Comparison of ENCODE assay signal across 8 cellular contexts in genomic region chr19:40614595-40615411, GRCh38. TPM values are rescaled to one million over a fixed set of nuclear protein-coding genes. Genes with fewer than 3 reads are reported as not detected.
DNase-seq lines count a peak whose midpoint lies in the region; FAIRE-seq and TF ChIP-seq lines count a peak whose summit lies in the region.

No MANE protein-coding gene starts in this region.

- FAIRE-seq in bronchial epithelial cell (lab: Jason Lieb, UNC) = no peak

- peaks cover 14 to 29% (median 23%) of the 10 kb centered on the region in 3 donors for H3K27me3 Mint-ChIP-seq in CD14-positive monocyte (ENCODE audit: low read depth in 3 of 3)

- no peaks in the 10 kb centered on the region for H3K9me3 ChIP-seq in MG63

- DNase-seq in CD14-positive monocyte (ENCODE audit: low spot score) (peak; percentile 64), MG63 (peak; percentile 98), bronchial epithelial cell (ENCODE audit: low read depth) (peak; percentile 98), kidney epithelial cell (ENCODE audit: low read depth) (no peak), cerebellum (ENCODE audit: low spot score) (no peak), NCI-H1092 (lab: John Stamatoyannopoulos, UW) (no peak)
- peak; percentile 99 for DNase-seq in stimulated activated CD4-positive, alpha-beta T cell treated with anti-CD3 and anti-CD28 coated beads, Interleukin-4, amount 100 ng/mL, for 24 hours

- H3K27me3 ChIP-seq in MG63 (no peaks in the 10 kb centered on the region), bronchial epithelial cell (ENCODE audit: control insufficient read depth, insufficient read depth, low read length) (no peaks in the 10 kb centered on the region), kidney epithelial cell (ENCODE audit: control insufficient read depth, insufficient read depth, low read length) (no peaks in the 10 kb centered on the region)

- peak overlapping the region; percentile 62 to 92 (median 75) for H3K27ac Mint-ChIP-seq in CD14-positive monocyte

- H3K36me3 ChIP-seq in MG63 (peaks cover 64% of the 10 kb centered on the region), bronchial epithelial cell (ENCODE audit: control insufficient read depth, insufficient read depth, low read length) (peaks cover 15% of the 10 kb centered on the region), kidney epithelial cell (ENCODE audit: control insufficient read depth, insufficient read depth, low read length) (no peaks in the 10 kb centered on the region)

- peaks cover 42% of the 10 kb centered on the region for H3K4me1 Mint-ChIP-seq in CD14-positive monocyte

- peak overlapping the region; percentile 54 for H3K4me3 ChIP-seq in MG63
- peak overlapping the region; percentile 82 for H3K4me3 ChIP-seq in WI38 (ENCODE audit: low read depth, low read length)
- peak overlapping the region; percentile 75 for H3K4me3 ChIP-seq in bronchial epithelial cell (ENCODE audit: low read depth, low read length)
- H3K4me3 ChIP-seq in kidney epithelial cell (ENCODE audit: low read depth, low read length) = peak overlapping the region; percentile 46

- intact Hi-C loops in CD14-positive monocyte (cut with micrococcal nuclease) = no loop called here

- H3K4me3 Mint-ChIP-seq in CD14-positive monocyte = peak overlapping the region; percentile 87 to 92

- H3K9me3 Mint-ChIP-seq in CD14-positive monocyte = peaks cover 0 to 5% (median 0%) of the 10 kb centered on the region in 7 donors

- no peak for TF ChIP-seq CTCF in CD14-positive monocyte (IDR thresholded peaks at IDR 0.05)
- no peak for TF ChIP-seq CTCF in WI38 (IDR thresholded peaks at IDR 0.05; ENCODE audit: low read depth, low read length)
- no peak for TF ChIP-seq CTCF in bronchial epithelial cell (IDR thresholded peaks at IDR 0.05; ENCODE audit: insufficient read depth, low read length, severe bottlenecking)
- TF ChIP-seq CTCF in kidney epithelial cell (IDR thresholded peaks at IDR 0.05; ENCODE audit: insufficient read depth, low read length, poor library complexity, severe bottlenecking) = no peak

- H3K36me3 Mint-ChIP-seq in CD14-positive monocyte = peaks cover 3 to 19% of the 10 kb centered on the region in 2 donors

RNA-seq across cellular contexts. Expression of gene LTBP4, which starts 13.6 kb away (rescaled TPM):
- polyA plus RNA-seq in CD14-positive monocyte = 1 to 10 TPM; 3.8 to 8.0 TPM
- total RNA-seq in MG63 (2014; rRNA removed; shearing (Covaris generic); ENCODE audit: low replicate concordance) = 12.9 and 26.5 TPM in 2 replicates
- total RNA-seq in bronchial epithelial cell (20.7 and 21.6 TPM in 2 replicates), kidney epithelial cell (89.3 and 98.3 TPM in 2 replicates), cerebellum (36.8 TPM)

RNA-seq across cellular contexts. Expression of gene SHKBP1, which starts 38.1 kb away (rescaled TPM):
- polyA plus RNA-seq in CD14-positive monocyte = 100 to 1,000 TPM; 234 to 284 TPM
- 61.7 and 105 TPM in 2 replicates for total RNA-seq in MG63 (2014; rRNA removed; shearing (Covaris generic); ENCODE audit: low replicate concordance)
- 29.2 and 29.4 TPM in 2 replicates for total RNA-seq in bronchial epithelial cell
- total RNA-seq in kidney epithelial cell = 105 and 142 TPM in 2 replicates
- total RNA-seq in cerebellum = 3.3 TPM

Comparison
In these comparisons a context has a peak if more than half of its experiments do, and no peak if none do; other contexts are left out.
1. DNase-seq: peak in CD14-positive monocyte (single experiment), MG63 (single experiment), bronchial epithelial cell (single experiment) and stimulated activated CD4-positive, alpha-beta T cell treated with anti-CD3 and anti-CD28 coated beads, Interleukin-4, amount 100 ng/mL, for 24 hours (single experiment); none in kidney epithelial cell (single experiment), cerebellum (single experiment) and NCI-H1092 (single experiment).
2. Peak in every context shown above with its lines, with median percentiles within 50 percentile points of each other: H3K4me3 ChIP-seq.